Comparison of ENCODE assay signal across 1 cellular context in genomic region chr11:61757213-61757862, GRCh38.
TF ChIP-seq lines count a peak whose summit lies in the region.

No MANE protein-coding gene starts in this region.

TF ChIP-seq in HEK293, 187 proteins besides CTCF, POLR2A, EP300 and RAD21 (continued from another document):
- TF ChIP-seq KLF17 (tag by site-specific recombination; IDR thresholded peaks at IDR 0.05) (no peak), BCL6B (tag by site-specific recombination; IDR thresholded peaks at IDR 0.05) (no peak), ZNF747 (tag by site-specific recombination; IDR thresholded peaks at IDR 0.05) (no peak), KLF16 (tag by site-specific recombination; IDR thresholded peaks at IDR 0.05) (no peak)
